8 cellular contexts compared by ENCODE assay signal in genomic region chr13:46051958-46052313, GRCh38. TPM values are rescaled to one million over a fixed set of nuclear protein-coding genes. Genes with fewer than 3 reads are reported as not detected.
DNase-seq lines count a peak whose midpoint lies in the region; ATAC-seq, FAIRE-seq and TF ChIP-seq lines count a peak whose summit lies in the region.

No MANE protein-coding gene starts in this region.

- H3K36me3 ChIP-seq in K562 (ENCODE audit: control insufficient read depth, insufficient read depth, low read length): no peaks in the 10 kb centered on the region
- peaks cover 0 to 33% (median 11%) of the 10 kb centered on the region in 4 donors for H3K36me3 ChIP-seq in right lobe of liver
- no peaks in the 10 kb centered on the region for H3K36me3 ChIP-seq in transverse colon

- H4K20me1 ChIP-seq in K562 (replicated peaks; ENCODE audit: control insufficient read depth, insufficient read depth, low read length): no peaks in the 10 kb centered on the region

- H3K4me2 ChIP-seq in K562 (ENCODE audit: insufficient read depth, low read length): peak overlapping the region; percentile 83

- TF ChIP-seq POLR2A in K562 (conservative IDR thresholded peaks at IDR 0.05) (no peak), right lobe of liver (IDR thresholded peaks at IDR 0.05) (no peak), transverse colon (IDR thresholded peaks at IDR 0.05) (no peak)

- H3K9me1 ChIP-seq in K562 (ENCODE audit: control insufficient read depth, insufficient read depth, low read length): no peaks in the 10 kb centered on the region

- H2AFZ ChIP-seq in K562 (ENCODE audit: low read depth, low read length): peak overlapping the region; percentile 66

- in situ Hi-C loops in K562 (cut with MboI): no loop called here
- in situ Hi-C loops in transverse colon (cut with MboI; ENCODE audit: low pct_ligation_motif_present in 1 of 4, low pct_unique_long_range_greater_than_20kb in 1 of 4, low sequenced_read_pairs in 3 of 4): no loop called here

- H3K4me1 ChIP-seq in K562 (replicated peaks in 1 of 2; ENCODE audit: control insufficient read depth in 2 of 2, insufficient read depth in 2 of 2, low read length in 2 of 2) (0 out of 5 replicates have a peak, but pooled peaks cover 0 to 2% of the 10 kb centered on the region in 2 experiments), right lobe of liver (peaks cover 0 to 14% (median 5%) of the 10 kb centered on the region in 4 donors), transverse colon (peaks cover 7 to 32% (median 23%) of the 10 kb centered on the region in 4 donors)

- BruUV-seq in K562 (replicated peaks; lab: Mats Ljungman, UMichigan): no TSS peak

- intact Hi-C loops in K562 (cut with micrococcal nuclease) (loop anchor here (5.0 kb wide), 1 partner anchor 75 kb away; no protein-coding TSS in a partner anchor), right lobe of liver (cut with DNase I) (no loop called here), transverse colon (cut with DNase I; ENCODE audit: low total_unique reads) (no loop called here)

- H3K27me3 ChIP-seq in K562 (ENCODE audit: control insufficient read depth in 2 of 2, insufficient read depth in 2 of 2, low read length in 2 of 2) (no peaks in the 10 kb centered on the region), right lobe of liver (no peaks in the 10 kb centered on the region), transverse colon (no peaks in the 10 kb centered on the region)

- peak; percentile 21 for DNase-seq in DMS79 treated with DMSO at 0.1 percent for 48 hours (lab: John Stamatoyannopoulos, UW)
- peak in 1 of 4 experiments; percentile 9 for DNase-seq in K562 (ENCODE audit: extremely low read depth in 1 of 4, low spot score in 3 of 4)
- DNase-seq in right lobe of liver: no peak
- DNase-seq in transverse colon: no peak
- DNase-seq in H4 (ENCODE audit: low spot score): no peak
- DNase-seq in NK-92 (lab: John Stamatoyannopoulos, UW; ENCODE audit: unreplicated experiment): no peak

- peaks cover 57% of the 10 kb centered on the region for H3K79me2 ChIP-seq in K562 (ENCODE audit: control insufficient read depth, insufficient read depth, low read length)

- H3K9me3 ChIP-seq in K562 (replicated peaks; ENCODE audit: control insufficient read depth, insufficient read depth, low read depth, low read length) (no peaks in the 10 kb centered on the region), right lobe of liver (no peaks in the 10 kb centered on the region), transverse colon (no peaks in the 10 kb centered on the region)

- FAIRE-seq in K562 (lab: Jason Lieb, UNC): peak; percentile 58

- peak overlapping the region; percentile 83 for H3K27ac ChIP-seq in K562 (ENCODE audit: extremely low read depth, low read depth, low read length)
- peak overlapping the region; percentile 83 to 89 (median 88) for H3K27ac ChIP-seq in right lobe of liver
- peak overlapping the region; percentile 92 to 98 (median 95) for H3K27ac ChIP-seq in transverse colon

- no peak for TF ChIP-seq CTCF in K562 (IDR thresholded peaks at IDR 0.05 in 2 of 3, conservative IDR thresholded peaks at IDR 0.05 in 1 of 3; ENCODE audit: insufficient read depth in 2 of 3, low read depth in 1 of 3, low read length in 3 of 3)
- no peak for TF ChIP-seq CTCF in right lobe of liver (IDR thresholded peaks at IDR 0.05)
- TF ChIP-seq CTCF in transverse colon (IDR thresholded peaks at IDR 0.05): no peak

- peak; percentile 10 for ATAC-seq in HG03135 (IDR thresholded peaks at IDR 0.05; ENCODE audit: unreplicated experiment)
- peak; percentile 56 for ATAC-seq in K562
- peak in 3 of 4 donors; percentile 9 to 29 (median 12) for ATAC-seq in right lobe of liver
- ATAC-seq in HG02970 (IDR thresholded peaks at IDR 0.05; ENCODE audit: low FRiP score, unreplicated experiment): no peak

- POLR2A ChIA-PET in K562 (lab: Yijun Ruan, JAX): interaction anchor here (0.7 to 1.4 kb wide), 5 partner anchors 8 to 72 kb away, joined by 3 to 6 read pairs (median 3); no protein-coding TSS in a partner anchor

- WGBS in K562 (ENCODE audit: insufficient coverage, low coverage, missing lambda C conversion rate): 0% methylated on average over 6 of the region's 7 CpGs
- WGBS in right lobe of liver (ENCODE audit: insufficient coverage, low coverage, low lambda C conversion rate, missing lambda C conversion rate): under 1% methylated on average over 7 of the region's 7 CpGs
- 0 to 3% methylated on average over 6 to 7 of the region's 7 CpGs for WGBS in transverse colon (ENCODE audit: low coverage in 1 of 2), 2 donors

- CTCF ChIA-PET in K562 (lab: Yijun Ruan, JAX; ENCODE audit: low intra/inter-chr PET ratio): interaction anchor here (0.7 to 0.8 kb wide), 2 partner anchors 68 to 75 kb away, joined by 3 to 8 read pairs; no protein-coding TSS in a partner anchor

- peak overlapping the region; percentile 70 to 91 for H3K9ac ChIP-seq in K562 (ENCODE audit: insufficient read depth in 1 of 2, low read depth in 2 of 2, low read length in 2 of 2)

- TF ChIP-seq RAD21 in K562 (CRISPR knock-in tag; conservative IDR thresholded peaks at IDR 0.05 in 1 of 2, IDR thresholded peaks at IDR 0.05 in 1 of 2): no peak

- H3K4me3 ChIP-seq in K562: peak overlapping the region; percentile 68
- peak overlapping the region; percentile 70 to 73 (median 70) for H3K4me3 ChIP-seq in right lobe of liver
- peak overlapping the region; percentile 88 to 97 (median 92) for H3K4me3 ChIP-seq in transverse colon

- no peak for TF ChIP-seq EP300 in K562 (IDR thresholded peaks at IDR 0.05; ENCODE audit: low read length)
- no peak for TF ChIP-seq EP300 in transverse colon (IDR thresholded peaks at IDR 0.05; ENCODE audit: low read depth)

TF ChIP-seq in K562, 482 proteins besides CTCF, POLR2A, EP300 and RAD21 (continues in another document):
- TF ChIP-seq ZNF384 (IDR thresholded peaks at IDR 0.05; ENCODE audit: low read depth, low read length) (peak; percentile 54; the same call in 1 of the 2 replicates), ZNF398 (CRISPR knock-in tag; IDR thresholded peaks at IDR 0.05) (no peak), CEBPB (tag; IDR thresholded peaks at IDR 0.05) (no peak), MYC (IDR thresholded peaks at IDR 0.05; ENCODE audit: low read depth, low read length) (no peak), MYC (CRISPR knock-in tag; IDR thresholded peaks at IDR 0.05; ENCODE audit: borderline replicate concordance, low read depth) (no peak)

RNA-seq across cellular contexts. Expression of gene ZC3H13, which starts 0.6 kb away (rescaled TPM):
- total RNA-seq in K562 (2011; cell fraction: chromatin; rRNA removed; ENCODE audit: low replicate concordance): 6.8 and 24.7 TPM in 2 replicates
- 4.3 and 5.1 TPM in 2 replicates for total RNA-seq in K562 (2011; cell fraction: nucleolus; rRNA removed)
- 7.4 and 15.3 TPM in 2 replicates for total RNA-seq in K562 (2011; cell fraction: nucleoplasm; rRNA removed)
- 10.4 and 12.3 TPM in 2 replicates for total RNA-seq in K562 (2014; rRNA removed)
- total RNA-seq in K562 (2014; rRNA removed; fragmentation: Illumina TruSeq; extraction: Trizol): 12.1 and 16.4 TPM in 2 replicates
- total RNA-seq in K562 (2015; rRNA removed; fragmentation: Illumina TruSeq; extraction: Trizol): 14.6 and 16.2 TPM in 2 replicates
- total RNA-seq in K562 (2021): 19.0 and 25.1 TPM in 2 replicates
- 3.4 and 4.9 TPM in 2 replicates for polyA plus RNA-seq in K562 (2011; rRNA removed)
- polyA plus RNA-seq in K562 (2011; cell fraction: cytosol; rRNA removed): 1.9 and 2.6 TPM in 2 replicates
- polyA plus RNA-seq in K562 (2011; cell fraction: nucleus; rRNA removed): 10.3 and 18.4 TPM in 2 replicates
- polyA plus RNA-seq in K562 (2012): 12.7 and 18.4 TPM in 2 replicates
- polyA plus RNA-seq in K562 (2014; fragmentation: Illumina TruSeq; extraction: Trizol): 22.8 and 27.6 TPM in 2 replicates
- polyA plus RNA-seq in K562 (2014; fragmentation: Nextera tagmentation; extraction: Ambion mirVana): 1 to 10 TPM; 8.3 to 9.1 TPM
- 9.2 and 16.2 TPM in 2 replicates for polyA plus RNA-seq in K562 (2014; rRNA removed)
- polyA minus RNA-seq in K562 (2011; rRNA and poly(A)+ RNA removed): 15.4 TPM in 2 replicates
- 4.5 and 4.8 TPM in 2 replicates for polyA minus RNA-seq in K562 (2011; cell fraction: cytosol; rRNA and poly(A)+ RNA removed)
- polyA minus RNA-seq in K562 (2011; cell fraction: nucleus; rRNA and poly(A)+ RNA removed): 9.7 and 18.9 TPM in 2 replicates
- 10 to 100 TPM; 20.3 to 52.8 (median 50.3) TPM for total RNA-seq in right lobe of liver
- total RNA-seq in transverse colon: 10 to 100 TPM; 14.2 to 67.5 (median 23.7) TPM
- 2.0 and 6.2 TPM in 2 replicates for total RNA-seq in H4 (2014; rRNA removed; shearing (Covaris generic))

RNA-seq across cellular contexts. Expression of gene CPB2, which starts 52.9 kb away (rescaled TPM):
- total RNA-seq in K562 (2011; cell fraction: chromatin; rRNA removed; ENCODE audit: low replicate concordance): not detected in 2 replicates
- not detected in 2 replicates for total RNA-seq in K562 (2011; cell fraction: nucleolus; rRNA removed)
- not detected in 2 replicates for total RNA-seq in K562 (2011; cell fraction: nucleoplasm; rRNA removed)
- total RNA-seq in K562 (2014; rRNA removed) (not detected in 2 replicates), K562 (2014; rRNA removed; fragmentation: Illumina TruSeq; extraction: Trizol) (not detected in 2 replicates), K562 (2015; rRNA removed; fragmentation: Illumina TruSeq; extraction: Trizol) (not detected in 2 replicates), K562 (2021) (0.13 and 0.16 TPM in 2 replicates), right lobe of liver (100 to 1,000 TPM; 342 to 693 (median 554) TPM), transverse colon (not detected)
- polyA plus RNA-seq in K562 (2011; rRNA removed) (not detected in 2 replicates), K562 (2014; fragmentation: Illumina TruSeq; extraction: Trizol) (not detected in 2 replicates), K562 (2014; fragmentation: Nextera tagmentation; extraction: Ambion mirVana) (under 1 TPM; 0.03 to 0.07 TPM), K562 (2014; rRNA removed) (not detected in 2 replicates)
- polyA plus RNA-seq in K562 (2011; cell fraction: cytosol; rRNA removed): not detected in 2 replicates
- polyA plus RNA-seq in K562 (2011; cell fraction: nucleus; rRNA removed): not detected in 2 replicates
- polyA plus RNA-seq in K562 (2012): 0.04 and 0.10 TPM in 2 replicates
- polyA minus RNA-seq in K562 (2011; rRNA and poly(A)+ RNA removed): not detected in 2 replicates
- polyA minus RNA-seq in K562 (2011; cell fraction: cytosol; rRNA and poly(A)+ RNA removed): not detected in 2 replicates
- polyA minus RNA-seq in K562 (2011; cell fraction: nucleus; rRNA and poly(A)+ RNA removed): not detected in 2 replicates
- not detected in 2 replicates for total RNA-seq in H4 (2014; rRNA removed; shearing (Covaris generic))

Comparison
In these comparisons a context has a peak if more than half of its experiments do, and no peak if none do; other contexts are left out.
1. RNA of gene CPB2, which starts 52.9 kb away (total RNA-seq): 342 to 693 TPM in right lobe of liver; 0.13 to 0.16 TPM in K562, not detected in transverse colon and not detected in H4; every median in the first group is over 100 times any median in the second.
2. Peak in every context shown above with its lines, with median percentiles within 50 percentile points of each other: H3K27ac ChIP-seq and H3K4me3 ChIP-seq.